In the genomic region with DNA sequence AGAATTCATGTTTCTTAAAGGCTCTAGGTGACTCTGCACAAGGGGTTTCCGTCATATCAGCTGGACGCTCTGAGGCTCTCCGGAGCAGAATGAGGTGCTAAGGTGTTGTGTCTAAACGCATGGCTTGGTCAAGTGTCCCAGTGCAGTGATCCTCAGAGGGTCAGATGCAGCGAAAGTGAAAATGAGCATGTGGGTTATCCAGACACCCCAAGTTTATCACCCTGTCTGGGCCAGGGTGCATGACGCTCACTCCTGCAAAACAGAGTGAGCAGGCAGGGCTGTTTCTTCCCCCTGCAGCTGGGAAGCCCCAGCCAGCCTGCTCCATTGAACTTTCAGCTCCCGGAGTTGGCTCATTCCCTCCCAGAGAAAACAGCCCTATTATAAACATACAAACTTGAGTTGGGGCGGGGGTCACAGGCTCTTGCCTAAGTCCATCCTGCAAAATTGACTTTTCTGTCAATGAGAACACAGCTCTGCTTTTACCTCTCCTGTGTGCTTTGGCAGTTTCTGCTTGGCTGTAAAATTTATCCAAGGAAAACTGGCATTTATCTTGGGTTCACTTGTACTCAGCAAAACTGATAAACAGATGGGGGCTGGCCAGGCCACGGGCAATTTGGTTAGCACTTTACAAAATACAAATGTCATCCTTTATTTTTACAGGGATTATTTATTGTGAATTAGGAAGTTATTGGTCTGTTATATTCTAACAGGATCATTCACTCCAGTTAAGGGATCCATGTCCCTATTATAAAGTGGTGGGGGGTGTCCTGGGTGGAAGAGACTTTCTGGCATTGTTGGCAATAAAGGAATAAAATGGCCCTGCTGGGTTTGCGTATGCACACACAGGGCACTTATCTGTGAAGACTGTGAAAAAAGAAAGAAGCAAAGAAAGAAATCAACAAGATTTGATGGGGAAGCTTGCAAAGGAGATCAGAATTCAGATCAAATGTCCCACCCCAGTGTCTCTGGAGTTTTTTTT, we compare ENCODE assay signal across 1 cellular context.
A peak's percentile ranks its signal among the peaks of the same experiment; 100 is the strongest.
TF ChIP-seq lines count a peak whose summit lies in the region.

No MANE protein-coding gene starts in this region.

TF ChIP-seq in HepG2, 621 proteins besides CTCF, POLR2A, EP300 and RAD21 (continued from another document and continues in another):
- TF ChIP-seq, protein P1, sequence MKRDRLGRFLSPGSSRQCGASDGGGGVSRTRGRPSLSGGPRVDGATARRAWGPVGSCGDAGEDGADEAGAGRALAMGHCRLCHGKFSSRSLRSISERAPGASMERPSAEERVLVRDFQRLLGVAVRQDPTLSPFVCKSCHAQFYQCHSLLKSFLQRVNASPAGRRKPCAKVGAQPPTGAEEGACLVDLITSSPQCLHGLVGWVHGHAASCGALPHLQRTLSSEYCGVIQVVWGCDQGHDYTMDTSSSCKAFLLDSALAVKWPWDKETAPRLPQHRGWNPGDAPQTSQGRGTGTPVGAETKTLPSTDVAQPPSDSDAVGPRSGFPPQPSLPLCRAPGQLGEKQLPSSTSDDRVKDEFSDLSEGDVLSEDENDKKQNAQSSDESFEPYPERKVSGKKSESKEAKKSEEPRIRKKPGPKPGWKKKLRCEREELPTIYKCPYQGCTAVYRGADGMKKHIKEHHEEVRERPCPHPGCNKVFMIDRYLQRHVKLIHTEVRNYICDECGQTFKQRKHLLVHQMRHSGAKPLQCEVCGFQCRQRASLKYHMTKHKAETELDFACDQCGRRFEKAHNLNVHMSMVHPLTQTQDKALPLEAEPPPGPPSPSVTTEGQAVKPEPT (CRISPR knock-in tag; IDR thresholded peaks at IDR 0.05; ENCODE audit: low read depth), result no peak
- TF ChIP-seq, protein P2, sequence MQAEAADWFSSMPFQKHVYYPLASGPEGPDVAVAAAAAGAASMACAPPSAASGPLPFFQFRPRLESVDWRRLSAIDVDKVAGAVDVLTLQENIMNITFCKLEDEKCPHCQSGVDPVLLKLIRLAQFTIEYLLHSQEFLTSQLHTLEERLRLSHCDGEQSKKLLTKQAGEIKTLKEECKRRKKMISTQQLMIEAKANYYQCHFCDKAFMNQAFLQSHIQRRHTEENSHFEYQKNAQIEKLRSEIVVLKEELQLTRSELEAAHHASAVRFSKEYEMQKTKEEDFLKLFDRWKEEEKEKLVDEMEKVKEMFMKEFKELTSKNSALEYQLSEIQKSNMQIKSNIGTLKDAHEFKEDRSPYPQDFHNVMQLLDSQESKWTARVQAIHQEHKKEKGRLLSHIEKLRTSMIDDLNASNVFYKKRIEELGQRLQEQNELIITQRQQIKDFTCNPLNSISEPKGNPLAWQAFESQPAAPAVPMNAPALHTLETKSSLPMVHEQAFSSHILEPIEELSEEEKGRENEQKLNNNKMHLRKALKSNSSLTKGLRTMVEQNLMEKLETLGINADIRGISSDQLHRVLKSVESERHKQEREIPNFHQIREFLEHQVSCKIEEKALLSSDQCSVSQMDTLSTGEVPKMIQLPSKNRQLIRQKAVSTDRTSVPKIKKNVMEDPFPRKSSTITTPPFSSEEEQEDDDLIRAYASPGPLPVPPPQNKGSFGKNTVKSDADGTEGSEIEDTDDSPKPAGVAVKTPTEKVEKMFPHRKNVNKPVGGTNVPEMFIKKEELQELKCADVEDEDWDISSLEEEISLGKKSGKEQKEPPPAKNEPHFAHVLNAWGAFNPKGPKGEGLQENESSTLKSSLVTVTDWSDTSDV (CRISPR knock-in tag; IDR thresholded peaks at IDR 0.05), result no peak; the same call in 1 of the 2 replicates
- TF ChIP-seq, protein P3, sequence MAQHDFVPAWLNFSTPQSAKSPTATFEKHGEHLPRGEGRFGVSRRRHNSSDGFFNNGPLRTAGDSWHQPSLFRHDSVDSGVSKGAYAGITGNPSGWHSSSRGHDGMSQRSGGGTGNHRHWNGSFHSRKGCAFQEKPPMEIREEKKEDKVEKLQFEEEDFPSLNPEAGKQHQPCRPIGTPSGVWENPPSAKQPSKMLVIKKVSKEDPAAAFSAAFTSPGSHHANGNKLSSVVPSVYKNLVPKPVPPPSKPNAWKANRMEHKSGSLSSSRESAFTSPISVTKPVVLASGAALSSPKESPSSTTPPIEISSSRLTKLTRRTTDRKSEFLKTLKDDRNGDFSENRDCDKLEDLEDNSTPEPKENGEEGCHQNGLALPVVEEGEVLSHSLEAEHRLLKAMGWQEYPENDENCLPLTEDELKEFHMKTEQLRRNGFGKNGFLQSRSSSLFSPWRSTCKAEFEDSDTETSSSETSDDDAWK (CRISPR knock-in tag; IDR thresholded peaks at IDR 0.05), result no peak
- 0 out of 2 replicates have a peak, but pooled peaks have one; percentile 4 for TF ChIP-seq ELF4 (CRISPR knock-in tag; IDR thresholded peaks at IDR 0.05; ENCODE audit: borderline replicate concordance)
- TF ChIP-seq, protein P4, sequence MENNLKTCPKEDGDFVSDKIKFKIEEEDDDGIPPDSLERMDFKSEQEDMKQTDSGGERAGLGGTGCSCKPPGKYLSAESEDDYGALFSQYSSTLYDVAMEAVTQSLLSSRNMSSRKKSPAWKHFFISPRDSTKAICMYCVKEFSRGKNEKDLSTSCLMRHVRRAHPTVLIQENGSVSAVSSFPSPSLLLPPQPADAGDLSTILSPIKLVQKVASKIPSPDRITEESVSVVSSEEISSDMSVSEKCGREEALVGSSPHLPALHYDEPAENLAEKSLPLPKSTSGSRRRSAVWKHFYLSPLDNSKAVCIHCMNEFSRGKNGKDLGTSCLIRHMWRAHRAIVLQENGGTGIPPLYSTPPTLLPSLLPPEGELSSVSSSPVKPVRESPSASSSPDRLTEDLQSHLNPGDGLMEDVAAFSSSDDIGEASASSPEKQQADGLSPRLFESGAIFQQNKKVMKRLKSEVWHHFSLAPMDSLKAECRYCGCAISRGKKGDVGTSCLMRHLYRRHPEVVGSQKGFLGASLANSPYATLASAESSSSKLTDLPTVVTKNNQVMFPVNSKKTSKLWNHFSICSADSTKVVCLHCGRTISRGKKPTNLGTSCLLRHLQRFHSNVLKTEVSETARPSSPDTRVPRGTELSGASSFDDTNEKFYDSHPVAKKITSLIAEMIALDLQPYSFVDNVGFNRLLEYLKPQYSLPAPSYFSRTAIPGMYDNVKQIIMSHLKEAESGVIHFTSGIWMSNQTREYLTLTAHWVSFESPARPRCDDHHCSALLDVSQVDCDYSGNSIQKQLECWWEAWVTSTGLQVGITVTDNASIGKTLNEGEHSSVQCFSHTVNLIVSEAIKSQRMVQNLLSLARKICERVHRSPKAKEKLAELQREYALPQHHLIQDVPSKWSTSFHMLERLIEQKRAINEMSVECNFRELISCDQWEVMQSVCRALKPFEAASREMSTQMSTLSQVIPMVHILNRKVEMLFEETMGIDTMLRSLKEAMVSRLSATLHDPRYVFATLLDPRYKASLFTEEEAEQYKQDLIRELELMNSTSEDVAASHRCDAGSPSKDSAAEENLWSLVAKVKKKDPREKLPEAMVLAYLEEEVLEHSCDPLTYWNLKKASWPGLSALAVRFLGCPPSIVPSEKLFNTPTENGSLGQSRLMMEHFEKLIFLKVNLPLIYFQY (CRISPR knock-in tag; IDR thresholded peaks at IDR 0.05; ENCODE audit: borderline replicate concordance), result 0 out of 2 replicates have a peak, but pooled peaks have one; percentile 61
- TF ChIP-seq, protein P5, sequence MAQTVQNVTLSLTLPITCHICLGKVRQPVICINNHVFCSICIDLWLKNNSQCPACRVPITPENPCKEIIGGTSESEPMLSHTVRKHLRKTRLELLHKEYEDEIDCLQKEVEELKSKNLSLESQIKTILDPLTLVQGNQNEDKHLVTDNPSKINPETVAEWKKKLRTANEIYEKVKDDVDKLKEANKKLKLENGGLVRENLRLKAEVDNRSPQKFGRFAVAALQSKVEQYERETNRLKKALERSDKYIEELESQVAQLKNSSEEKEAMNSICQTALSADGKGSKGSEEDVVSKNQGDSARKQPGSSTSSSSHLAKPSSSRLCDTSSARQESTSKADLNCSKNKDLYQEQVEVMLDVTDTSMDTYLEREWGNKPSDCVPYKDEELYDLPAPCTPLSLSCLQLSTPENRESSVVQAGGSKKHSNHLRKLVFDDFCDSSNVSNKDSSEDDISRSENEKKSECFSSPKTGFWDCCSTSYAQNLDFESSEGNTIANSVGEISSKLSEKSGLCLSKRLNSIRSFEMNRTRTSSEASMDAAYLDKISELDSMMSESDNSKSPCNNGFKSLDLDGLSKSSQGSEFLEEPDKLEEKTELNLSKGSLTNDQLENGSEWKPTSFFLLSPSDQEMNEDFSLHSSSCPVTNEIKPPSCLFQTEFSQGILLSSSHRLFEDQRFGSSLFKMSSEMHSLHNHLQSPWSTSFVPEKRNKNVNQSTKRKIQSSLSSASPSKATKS (CRISPR knock-in tag; IDR thresholded peaks at IDR 0.05), result no peak
- no peak for TF ChIP-seq ATM (IDR thresholded peaks at IDR 0.05; ENCODE audit: borderline replicate concordance)
- TF ChIP-seq, protein P6, sequence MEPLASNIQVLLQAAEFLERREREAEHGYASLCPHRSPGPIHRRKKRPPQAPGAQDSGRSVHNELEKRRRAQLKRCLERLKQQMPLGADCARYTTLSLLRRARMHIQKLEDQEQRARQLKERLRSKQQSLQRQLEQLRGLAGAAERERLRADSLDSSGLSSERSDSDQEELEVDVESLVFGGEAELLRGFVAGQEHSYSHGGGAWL (CRISPR knock-in tag; IDR thresholded peaks at IDR 0.05), result no peak
- peak; percentile 57; the same call in 1 of the 2 replicates for TF ChIP-seq ZNF460 (CRISPR knock-in tag; IDR thresholded peaks at IDR 0.05; ENCODE audit: borderline replicate concordance)
- no peak for TF ChIP-seq ZNF546 (CRISPR knock-in tag; conservative IDR thresholded peaks at IDR 0.05)
- no peak for TF ChIP-seq ZNF260 (CRISPR knock-in tag; IDR thresholded peaks at IDR 0.05; ENCODE audit: borderline replicate concordance, low read depth)
- no peak for TF ChIP-seq RBM22 (optimal IDR thresholded peaks at IDR 0.05; ENCODE audit: low read length)
- TF ChIP-seq TAF15 (IDR thresholded peaks at IDR 0.05; ENCODE audit: low read depth, low read length, poor library complexity, severe bottlenecking), result no peak
- TF ChIP-seq JUN (CRISPR knock-in tag; IDR thresholded peaks at IDR 0.05), result no peak
- TF ChIP-seq, protein P7, sequence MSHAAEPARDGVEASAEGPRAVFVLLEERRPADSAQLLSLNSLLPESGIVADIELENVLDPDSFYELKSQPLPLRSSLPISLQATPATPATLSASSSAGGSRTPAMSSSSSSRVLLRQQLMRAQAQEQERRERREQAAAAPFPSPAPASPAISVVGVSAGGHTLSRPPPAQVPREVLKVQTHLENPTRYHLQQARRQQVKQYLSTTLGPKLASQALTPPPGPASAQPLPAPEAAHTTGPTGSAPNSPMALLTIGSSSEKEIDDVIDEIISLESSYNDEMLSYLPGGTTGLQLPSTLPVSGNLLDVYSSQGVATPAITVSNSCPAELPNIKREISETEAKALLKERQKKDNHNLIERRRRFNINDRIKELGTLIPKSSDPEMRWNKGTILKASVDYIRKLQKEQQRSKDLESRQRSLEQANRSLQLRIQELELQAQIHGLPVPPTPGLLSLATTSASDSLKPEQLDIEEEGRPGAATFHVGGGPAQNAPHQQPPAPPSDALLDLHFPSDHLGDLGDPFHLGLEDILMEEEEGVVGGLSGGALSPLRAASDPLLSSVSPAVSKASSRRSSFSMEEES (CRISPR knock-in tag; IDR thresholded peaks at IDR 0.05), result no peak; the same call in 1 of the 2 replicates
- TF ChIP-seq, protein P8, sequence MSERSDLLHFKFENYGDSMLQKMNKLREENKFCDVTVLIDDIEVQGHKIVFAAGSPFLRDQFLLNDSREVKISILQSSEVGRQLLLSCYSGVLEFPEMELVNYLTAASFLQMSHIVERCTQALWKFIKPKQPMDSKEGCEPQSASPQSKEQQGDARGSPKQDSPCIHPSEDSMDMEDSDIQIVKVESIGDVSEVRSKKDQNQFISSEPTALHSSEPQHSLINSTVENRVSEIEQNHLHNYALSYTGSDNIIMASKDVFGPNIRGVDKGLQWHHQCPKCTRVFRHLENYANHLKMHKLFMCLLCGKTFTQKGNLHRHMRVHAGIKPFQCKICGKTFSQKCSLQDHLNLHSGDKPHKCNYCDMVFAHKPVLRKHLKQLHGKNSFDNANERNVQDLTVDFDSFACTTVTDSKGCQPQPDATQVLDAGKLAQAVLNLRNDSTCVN (CRISPR knock-in tag; IDR thresholded peaks at IDR 0.05; ENCODE audit: borderline replicate concordance), result no peak
- TF ChIP-seq RBFOX2 (IDR thresholded peaks at IDR 0.05; ENCODE audit: low read depth, low read length), result no peak
- peak; percentile 93 for TF ChIP-seq CEBPG (CRISPR knock-in tag; IDR thresholded peaks at IDR 0.05)
- TF ChIP-seq RARA (CRISPR knock-in tag; IDR thresholded peaks at IDR 0.05), result peak; percentile 91
- TF ChIP-seq, protein P9, sequence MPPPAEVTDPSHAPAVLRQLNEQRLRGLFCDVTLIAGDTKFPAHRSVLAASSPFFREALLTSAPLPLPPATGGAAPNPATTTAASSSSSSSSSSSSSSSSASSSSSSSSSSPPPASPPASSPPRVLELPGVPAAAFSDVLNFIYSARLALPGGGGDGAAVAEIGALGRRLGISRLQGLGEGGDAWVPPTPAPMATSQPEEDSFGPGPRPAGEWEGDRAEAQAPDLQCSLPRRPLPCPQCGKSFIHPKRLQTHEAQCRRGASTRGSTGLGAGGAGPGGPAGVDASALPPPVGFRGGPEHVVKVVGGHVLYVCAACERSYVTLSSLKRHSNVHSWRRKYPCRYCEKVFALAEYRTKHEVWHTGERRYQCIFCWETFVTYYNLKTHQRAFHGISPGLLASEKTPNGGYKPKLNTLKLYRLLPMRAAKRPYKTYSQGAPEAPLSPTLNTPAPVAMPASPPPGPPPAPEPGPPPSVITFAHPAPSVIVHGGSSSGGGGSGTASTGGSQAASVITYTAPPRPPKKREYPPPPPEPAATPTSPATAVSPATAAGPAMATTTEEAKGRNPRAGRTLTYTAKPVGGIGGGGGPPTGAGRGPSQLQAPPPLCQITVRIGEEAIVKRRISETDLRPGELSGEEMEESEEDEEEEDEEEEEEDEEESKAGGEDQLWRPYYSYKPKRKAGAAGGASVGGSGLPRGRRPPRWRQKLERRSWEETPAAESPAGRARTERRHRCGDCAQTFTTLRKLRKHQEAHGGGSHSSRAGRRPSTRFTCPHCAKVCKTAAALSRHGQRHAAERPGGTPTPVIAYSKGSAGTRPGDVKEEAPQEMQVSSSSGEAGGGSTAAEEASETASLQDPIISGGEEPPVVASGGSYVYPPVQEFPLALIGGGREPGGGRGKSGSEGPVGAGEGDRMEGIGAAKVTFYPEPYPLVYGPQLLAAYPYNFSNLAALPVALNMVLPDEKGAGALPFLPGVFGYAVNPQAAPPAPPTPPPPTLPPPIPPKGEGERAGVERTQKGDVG (CRISPR knock-in tag; IDR thresholded peaks at IDR 0.05; ENCODE audit: borderline replicate concordance), result no peak; the same call in none of the 2 replicates
- TF ChIP-seq ZNF674 (CRISPR knock-in tag; IDR thresholded peaks at IDR 0.05; ENCODE audit: low read depth), result no peak
